26 cellular contexts compared by ENCODE assay signal in genomic region chr2:20168727-20169696, GRCh38. TPM values are rescaled to one million over a fixed set of nuclear protein-coding genes. Genes with fewer than 3 reads are reported as not detected.
DNase-seq lines count a peak whose midpoint lies in the region; ATAC-seq and TF ChIP-seq lines count a peak whose summit lies in the region.
"Had no signal": no experiment of that assay in that cellular context is flagged by ENCODE, and none has a peak within 500 bp of the region (broad histone marks: within the 10 kb centered on the region; RNA-seq: fewer than 3 reads in every experiment).

No MANE protein-coding gene starts in this region.

- intact Hi-C loops in vagina (cut with DNase I) = no loop called here

- TF ChIP-seq POLR2A in vagina (IDR thresholded peaks at IDR 0.05) = no peak

- H3K36me3 Mint-ChIP-seq in endodermal cell (ENCODE audit: low read depth) = no peaks in the 10 kb centered on the region
- no peaks in the 10 kb centered on the region for H3K36me3 Mint-ChIP-seq in nephron (ENCODE audit: low read depth)
- H3K36me3 Mint-ChIP-seq: brain had no signal

- no peaks in the 10 kb centered on the region for H3K27me3 Mint-ChIP-seq in endodermal cell (ENCODE audit: insufficient read depth)
- peaks cover 1% of the 10 kb centered on the region for H3K27me3 Mint-ChIP-seq in nephron (ENCODE audit: low read depth)
- H3K27me3 Mint-ChIP-seq: brain; stimulated activated naive CD8-positive, alpha-beta T cell treated with anti-CD3 and anti-CD28 coated beads, Interleukin-15, amount 100 ng/mL, for 72 hours had no signal

- DNase-seq in RWPE2 (ENCODE audit: low spot score) (no peak), endodermal cell (peak; percentile 59), vagina (ENCODE audit: extremely low spot score in 2 of 2) (no peak), amygdala (lab: John Stamatoyannopoulos, UW) (no peak), NCI-H2171 (lab: John Stamatoyannopoulos, UW) (no peak)
- DNase-seq: activated CD4-positive, alpha-beta memory T cell treated with anti-CD3 and anti-CD28 coated beads, Interleukin-2, amount 10 ng/mL, durations not matched to agents 7 days and 5 days; activated CD8-positive, alpha-beta memory T cell treated with anti-CD3 and anti-CD28 coated beads, Interleukin-2, amount 50 U/mL, for 4 hours; activated naive CD4-positive, alpha-beta T cell treated with anti-CD3 and anti-CD28 coated beads for 36 hours; KG1; left cardiac atrium; mammary epithelial cell; NCI-H1092 treated with DMSO at 0.1 percent for 48 hours; NCI-H187; NCI-H524; right cardiac atrium; Right ventricle myocardium superior; spleen; stimulated activated CD8-positive, alpha-beta memory T cell treated with anti-CD3 and anti-CD28 coated beads, Interleukin-4, amount 100 ng/mL, for 48 hours had no signal

- TF ChIP-seq CTCF in RWPE2 (IDR thresholded peaks at IDR 0.05; ENCODE audit: poor library complexity, severe bottlenecking) (no peak), endodermal cell (conservative IDR thresholded peaks at IDR 0.05) (peak; percentile 17), nephron (IDR thresholded peaks at IDR 0.05; ENCODE audit: unreplicated experiment in 3 of 3) (no peak), vagina (IDR thresholded peaks at IDR 0.05) (no peak)

- H3K9me3 Mint-ChIP-seq in endodermal cell = no peaks in the 10 kb centered on the region
- no peaks in the 10 kb centered on the region for H3K9me3 Mint-ChIP-seq in nephron
- H3K9me3 Mint-ChIP-seq: activated CD4-positive, alpha-beta memory T cell treated with anti-CD3 and anti-CD28 coated beads, Interleukin-2, amount 10 ng/mL, durations not matched to agents 7 days and 5 days; activated naive CD4-positive, alpha-beta T cell treated with anti-CD3 and anti-CD28 coated beads for 36 hours; stimulated activated naive CD8-positive, alpha-beta T cell treated with anti-CD3 and anti-CD28 coated beads, Interleukin-15, amount 100 ng/mL, for 72 hours; T-helper 1 cell treated with Interleukin-12 subunit alpha and Interleukin-12 subunit beta and Interleukin-4 antibody, amounts not matched to agents 30 μg/mL and 1 μg/mL, for 36 hours had no signal

- WGBS in endodermal cell (ENCODE audit: insufficient coverage in 1 of 2, insufficient read length in 1 of 2), 2 experiments = 91 to 95% methylated on average over 15 to 26 of the region's 26 CpGs

- H3K4me3 Mint-ChIP-seq in endodermal cell = no peak overlapping the region
- no peak overlapping the region for H3K4me3 Mint-ChIP-seq in nephron
- H3K4me3 Mint-ChIP-seq: activated CD4-positive, alpha-beta memory T cell treated with anti-CD3 and anti-CD28 coated beads, Interleukin-2, amount 10 ng/mL, durations not matched to agents 7 days and 5 days; activated naive CD4-positive, alpha-beta T cell treated with anti-CD3 and anti-CD28 coated beads for 36 hours; brain; stimulated activated naive CD8-positive, alpha-beta T cell treated with anti-CD3 and anti-CD28 coated beads, Interleukin-15, amount 100 ng/mL, for 72 hours; T-helper 1 cell treated with Interleukin-12 subunit alpha and Interleukin-12 subunit beta and Interleukin-4 antibody, amounts not matched to agents 30 μg/mL and 1 μg/mL, for 36 hours had no signal

- H3K36me3 ChIP-seq in RWPE2 (ENCODE audit: low read depth) (no peaks in the 10 kb centered on the region), endodermal cell (ENCODE audit: control insufficient read depth, insufficient read depth, low read length) (no peaks in the 10 kb centered on the region), vagina (no peaks in the 10 kb centered on the region)
- H3K36me3 ChIP-seq: BLaER1 treated with 17β-estradiol and CSF1 and Interleukin-3, amounts not matched to agents 10 nM and 100 nM; neutrophil; spleen had no signal

- ATAC-seq in RWPE2 (ENCODE audit: low read depth) = no peak
- no peak for ATAC-seq in GM18511 (IDR thresholded peaks at IDR 0.05; ENCODE audit: unreplicated experiment)
- ATAC-seq: activated CD4-positive, CD25-positive, alpha-beta regulatory T cell treated with anti-CD3 and anti-CD28 coated beads, Interleukin-2, amount 50 U/mL, for 24 hours; left cardiac atrium; right cardiac atrium; stimulated activated naive CD8-positive, alpha-beta T cell treated with anti-CD3 and anti-CD28 coated beads, Interleukin-15, amount 100 ng/mL, for 72 hours had no signal

- H3K4me1 ChIP-seq in RWPE2 (ENCODE audit: insufficient read depth, poor library complexity, severe bottlenecking) = peaks cover 41% of the 10 kb centered on the region
- no peaks in the 10 kb centered on the region for H3K4me1 ChIP-seq in endodermal cell (ENCODE audit: control insufficient read depth, insufficient read depth, low read length)
- H3K4me1 ChIP-seq in vagina = peaks cover 47% of the 10 kb centered on the region
- H3K4me1 ChIP-seq: spleen had no signal

- no peaks in the 10 kb centered on the region for H3K9me3 ChIP-seq in RWPE2 (ENCODE audit: severe bottlenecking)
- no peaks in the 10 kb centered on the region for H3K9me3 ChIP-seq in endodermal cell (ENCODE audit: control insufficient read depth, low read length)
- no peaks in the 10 kb centered on the region for H3K9me3 ChIP-seq in vagina
- H3K9me3 ChIP-seq: BLaER1 treated with 17β-estradiol and CSF1 and Interleukin-3, amounts not matched to agents 10 nM and 100 nM; neutrophil; spleen had no signal

- H3K27ac ChIP-seq in RWPE2 (ENCODE audit: poor library complexity, severe bottlenecking) = peak overlapping the region; percentile 43
- no peak overlapping the region for H3K27ac ChIP-seq in endodermal cell (ENCODE audit: low read depth, low read length)
- peak overlapping the region; percentile 40 for H3K27ac ChIP-seq in vagina
- H3K27ac ChIP-seq: BLaER1 treated with 17β-estradiol and CSF1 and Interleukin-3, amounts not matched to agents 10 nM and 100 nM; neutrophil; spleen had no signal

- no peak overlapping the region for H3K9ac ChIP-seq in endodermal cell (ENCODE audit: extremely low read depth, low read length, poor library complexity, severe bottlenecking)
- H3K9ac ChIP-seq: BLaER1 treated with 17β-estradiol and CSF1 and Interleukin-3, amounts not matched to agents 10 nM and 100 nM had no signal

- H3K4me3 ChIP-seq in RWPE2 (ENCODE audit: severe bottlenecking) = no peak overlapping the region
- H3K4me3 ChIP-seq in endodermal cell (ENCODE audit: low read length) = no peak overlapping the region
- no peak overlapping the region for H3K4me3 ChIP-seq in vagina
- H3K4me3 ChIP-seq: BLaER1 treated with 17β-estradiol and CSF1 and Interleukin-3, amounts not matched to agents 10 nM and 100 nM; spleen had no signal

- H3K27me3 ChIP-seq in RWPE2 (ENCODE audit: insufficient read depth, poor library complexity, severe bottlenecking) (no peaks in the 10 kb centered on the region), endodermal cell (ENCODE audit: control insufficient read depth, insufficient read depth, low read length, poor library complexity, severe bottlenecking) (no peaks in the 10 kb centered on the region), vagina (no peaks in the 10 kb centered on the region)
- H3K27me3 ChIP-seq: BLaER1 treated with 17β-estradiol and CSF1 and Interleukin-3, amounts not matched to agents 10 nM and 100 nM; neutrophil had no signal

- H3K27ac Mint-ChIP-seq in endodermal cell (no peak overlapping the region), nephron (peak overlapping the region; percentile 28 to 67 (median 67))
- H3K27ac Mint-ChIP-seq: activated CD4-positive, alpha-beta memory T cell treated with anti-CD3 and anti-CD28 coated beads, Interleukin-2, amount 10 ng/mL, durations not matched to agents 7 days and 5 days; activated naive CD4-positive, alpha-beta T cell treated with anti-CD3 and anti-CD28 coated beads for 36 hours; stimulated activated naive CD8-positive, alpha-beta T cell treated with anti-CD3 and anti-CD28 coated beads, Interleukin-15, amount 100 ng/mL, for 72 hours; T-helper 1 cell treated with Interleukin-12 subunit alpha and Interleukin-12 subunit beta and Interleukin-4 antibody, amounts not matched to agents 30 μg/mL and 1 μg/mL, for 36 hours had no signal

- H3K4me1 Mint-ChIP-seq in endodermal cell (peaks cover 7% of the 10 kb centered on the region), nephron (peaks cover 27% of the 10 kb centered on the region)
- H3K4me1 Mint-ChIP-seq: activated CD4-positive, alpha-beta memory T cell treated with anti-CD3 and anti-CD28 coated beads, Interleukin-2, amount 10 ng/mL, durations not matched to agents 7 days and 5 days; stimulated activated naive CD8-positive, alpha-beta T cell treated with anti-CD3 and anti-CD28 coated beads, Interleukin-15, amount 100 ng/mL, for 72 hours had no signal

RNA-seq across cellular contexts. Expression of gene SDC1, which starts 55.9 kb away (rescaled TPM):
- total RNA-seq in endodermal cell = 10 to 100 TPM; 12.7 to 19.2 TPM
- polyA plus RNA-seq in endodermal cell (2013, experiment 1 of 2) = 36.9 TPM
- polyA plus RNA-seq in endodermal cell (2013, experiment 2 of 2) = 39.5 TPM
- total RNA-seq in vagina = 184 TPM
